Comparison of ENCODE assay signal across 1 cellular context in the genomic region with DNA sequence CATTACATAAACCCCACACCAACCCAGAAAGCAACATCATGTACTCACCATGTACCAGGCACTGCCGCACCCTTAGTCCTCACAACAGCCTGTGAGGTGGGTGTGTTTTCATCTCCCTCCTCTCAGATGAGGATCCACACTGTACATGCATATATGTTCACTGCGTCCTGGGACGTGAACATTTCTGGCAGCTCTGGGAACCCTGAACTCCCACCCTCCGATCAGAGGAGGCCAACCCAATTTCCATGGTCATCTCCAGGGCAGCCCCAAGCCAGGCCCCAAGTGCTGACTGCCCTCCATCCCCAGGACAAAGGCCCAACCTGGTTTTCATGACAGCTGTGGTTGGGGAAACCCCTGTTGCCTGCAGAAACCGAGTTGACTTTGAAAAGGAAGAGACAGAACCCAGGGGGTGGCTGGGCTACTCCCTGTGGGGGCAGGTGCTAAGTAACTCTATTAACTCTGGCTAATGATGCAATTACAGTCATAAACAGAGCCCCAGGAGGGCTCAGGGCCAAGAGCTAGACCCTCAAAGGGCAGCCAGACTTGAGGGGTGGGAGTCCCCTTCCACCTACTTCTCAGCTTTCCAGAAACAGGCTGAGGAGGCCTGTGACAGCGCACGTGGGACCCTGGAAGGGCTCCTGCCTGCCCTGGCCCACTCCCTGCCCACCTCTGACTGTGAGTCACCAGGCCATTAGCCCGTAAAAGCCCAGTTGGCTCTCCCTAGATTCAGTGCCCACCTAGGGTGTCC.
TF ChIP-seq lines count a peak whose summit lies in the region.

No MANE protein-coding gene starts in this region.

TF ChIP-seq in GM12878, 131 proteins besides CTCF, POLR2A, EP300 and RAD21 (continued from another document and continues in another):
- TF ChIP-seq, protein P1, sequence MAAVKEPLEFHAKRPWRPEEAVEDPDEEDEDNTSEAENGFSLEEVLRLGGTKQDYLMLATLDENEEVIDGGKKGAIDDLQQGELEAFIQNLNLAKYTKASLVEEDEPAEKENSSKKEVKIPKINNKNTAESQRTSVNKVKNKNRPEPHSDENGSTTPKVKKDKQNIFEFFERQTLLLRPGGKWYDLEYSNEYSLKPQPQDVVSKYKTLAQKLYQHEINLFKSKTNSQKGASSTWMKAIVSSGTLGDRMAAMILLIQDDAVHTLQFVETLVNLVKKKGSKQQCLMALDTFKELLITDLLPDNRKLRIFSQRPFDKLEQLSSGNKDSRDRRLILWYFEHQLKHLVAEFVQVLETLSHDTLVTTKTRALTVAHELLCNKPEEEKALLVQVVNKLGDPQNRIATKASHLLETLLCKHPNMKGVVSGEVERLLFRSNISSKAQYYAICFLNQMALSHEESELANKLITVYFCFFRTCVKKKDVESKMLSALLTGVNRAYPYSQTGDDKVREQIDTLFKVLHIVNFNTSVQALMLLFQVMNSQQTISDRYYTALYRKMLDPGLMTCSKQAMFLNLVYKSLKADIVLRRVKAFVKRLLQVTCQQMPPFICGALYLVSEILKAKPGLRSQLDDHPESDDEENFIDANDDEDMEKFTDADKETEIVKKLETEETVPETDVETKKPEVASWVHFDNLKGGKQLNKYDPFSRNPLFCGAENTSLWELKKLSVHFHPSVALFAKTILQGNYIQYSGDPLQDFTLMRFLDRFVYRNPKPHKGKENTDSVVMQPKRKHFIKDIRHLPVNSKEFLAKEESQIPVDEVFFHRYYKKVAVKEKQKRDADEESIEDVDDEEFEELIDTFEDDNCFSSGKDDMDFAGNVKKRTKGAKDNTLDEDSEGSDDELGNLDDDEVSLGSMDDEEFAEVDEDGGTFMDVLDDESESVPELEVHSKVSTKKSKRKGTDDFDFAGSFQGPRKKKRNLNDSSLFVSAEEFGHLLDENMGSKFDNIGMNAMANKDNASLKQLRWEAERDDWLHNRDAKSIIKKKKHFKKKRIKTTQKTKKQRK (IDR thresholded peaks at IDR 0.05; ENCODE audit: low read depth, low read length): no peak
- no peak for TF ChIP-seq RUNX3 (IDR thresholded peaks at IDR 0.05; ENCODE audit: low read length)
- TF ChIP-seq, protein P2, sequence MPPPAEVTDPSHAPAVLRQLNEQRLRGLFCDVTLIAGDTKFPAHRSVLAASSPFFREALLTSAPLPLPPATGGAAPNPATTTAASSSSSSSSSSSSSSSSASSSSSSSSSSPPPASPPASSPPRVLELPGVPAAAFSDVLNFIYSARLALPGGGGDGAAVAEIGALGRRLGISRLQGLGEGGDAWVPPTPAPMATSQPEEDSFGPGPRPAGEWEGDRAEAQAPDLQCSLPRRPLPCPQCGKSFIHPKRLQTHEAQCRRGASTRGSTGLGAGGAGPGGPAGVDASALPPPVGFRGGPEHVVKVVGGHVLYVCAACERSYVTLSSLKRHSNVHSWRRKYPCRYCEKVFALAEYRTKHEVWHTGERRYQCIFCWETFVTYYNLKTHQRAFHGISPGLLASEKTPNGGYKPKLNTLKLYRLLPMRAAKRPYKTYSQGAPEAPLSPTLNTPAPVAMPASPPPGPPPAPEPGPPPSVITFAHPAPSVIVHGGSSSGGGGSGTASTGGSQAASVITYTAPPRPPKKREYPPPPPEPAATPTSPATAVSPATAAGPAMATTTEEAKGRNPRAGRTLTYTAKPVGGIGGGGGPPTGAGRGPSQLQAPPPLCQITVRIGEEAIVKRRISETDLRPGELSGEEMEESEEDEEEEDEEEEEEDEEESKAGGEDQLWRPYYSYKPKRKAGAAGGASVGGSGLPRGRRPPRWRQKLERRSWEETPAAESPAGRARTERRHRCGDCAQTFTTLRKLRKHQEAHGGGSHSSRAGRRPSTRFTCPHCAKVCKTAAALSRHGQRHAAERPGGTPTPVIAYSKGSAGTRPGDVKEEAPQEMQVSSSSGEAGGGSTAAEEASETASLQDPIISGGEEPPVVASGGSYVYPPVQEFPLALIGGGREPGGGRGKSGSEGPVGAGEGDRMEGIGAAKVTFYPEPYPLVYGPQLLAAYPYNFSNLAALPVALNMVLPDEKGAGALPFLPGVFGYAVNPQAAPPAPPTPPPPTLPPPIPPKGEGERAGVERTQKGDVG (CRISPR knock-in tag; IDR thresholded peaks at IDR 0.05): no peak
- 0 out of 2 replicates have a peak, but pooled peaks have one; percentile 53 for TF ChIP-seq RCOR1 (conservative IDR thresholded peaks at IDR 0.05; ENCODE audit: low read depth, low read length)
- TF ChIP-seq, protein P3, sequence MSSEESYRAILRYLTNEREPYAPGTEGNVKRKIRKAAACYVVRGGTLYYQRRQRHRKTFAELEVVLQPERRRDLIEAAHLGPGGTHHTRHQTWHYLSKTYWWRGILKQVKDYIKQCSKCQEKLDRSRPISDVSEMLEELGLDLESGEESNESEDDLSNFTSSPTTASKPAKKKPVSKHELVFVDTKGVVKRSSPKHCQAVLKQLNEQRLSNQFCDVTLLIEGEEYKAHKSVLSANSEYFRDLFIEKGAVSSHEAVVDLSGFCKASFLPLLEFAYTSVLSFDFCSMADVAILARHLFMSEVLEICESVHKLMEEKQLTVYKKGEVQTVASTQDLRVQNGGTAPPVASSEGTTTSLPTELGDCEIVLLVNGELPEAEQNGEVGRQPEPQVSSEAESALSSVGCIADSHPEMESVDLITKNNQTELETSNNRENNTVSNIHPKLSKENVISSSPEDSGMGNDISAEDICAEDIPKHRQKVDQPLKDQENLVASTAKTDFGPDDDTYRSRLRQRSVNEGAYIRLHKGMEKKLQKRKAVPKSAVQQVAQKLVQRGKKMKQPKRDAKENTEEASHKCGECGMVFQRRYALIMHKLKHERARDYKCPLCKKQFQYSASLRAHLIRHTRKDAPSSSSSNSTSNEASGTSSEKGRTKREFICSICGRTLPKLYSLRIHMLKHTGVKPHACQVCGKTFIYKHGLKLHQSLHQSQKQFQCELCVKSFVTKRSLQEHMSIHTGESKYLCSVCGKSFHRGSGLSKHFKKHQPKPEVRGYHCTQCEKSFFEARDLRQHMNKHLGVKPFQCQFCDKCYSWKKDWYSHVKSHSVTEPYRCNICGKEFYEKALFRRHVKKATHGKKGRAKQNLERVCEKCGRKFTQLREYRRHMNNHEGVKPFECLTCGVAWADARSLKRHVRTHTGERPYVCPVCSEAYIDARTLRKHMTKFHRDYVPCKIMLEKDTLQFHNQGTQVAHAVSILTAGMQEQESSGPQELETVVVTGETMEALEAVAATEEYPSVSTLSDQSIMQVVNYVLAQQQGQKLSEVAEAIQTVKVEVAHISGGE (CRISPR knock-in tag; IDR thresholded peaks at IDR 0.05): peak; percentile 26; the same call in 1 of the 2 replicates
- TF ChIP-seq STAT3 (IDR thresholded peaks at IDR 0.05; ENCODE audit: low read depth, low read length): no peak
- TF ChIP-seq ZNF622 (IDR thresholded peaks at IDR 0.05): no peak
- TF ChIP-seq KLF5 (IDR thresholded peaks at IDR 0.05; ENCODE audit: partially characterized antibody): peak; percentile 22
- TF ChIP-seq, protein P4, sequence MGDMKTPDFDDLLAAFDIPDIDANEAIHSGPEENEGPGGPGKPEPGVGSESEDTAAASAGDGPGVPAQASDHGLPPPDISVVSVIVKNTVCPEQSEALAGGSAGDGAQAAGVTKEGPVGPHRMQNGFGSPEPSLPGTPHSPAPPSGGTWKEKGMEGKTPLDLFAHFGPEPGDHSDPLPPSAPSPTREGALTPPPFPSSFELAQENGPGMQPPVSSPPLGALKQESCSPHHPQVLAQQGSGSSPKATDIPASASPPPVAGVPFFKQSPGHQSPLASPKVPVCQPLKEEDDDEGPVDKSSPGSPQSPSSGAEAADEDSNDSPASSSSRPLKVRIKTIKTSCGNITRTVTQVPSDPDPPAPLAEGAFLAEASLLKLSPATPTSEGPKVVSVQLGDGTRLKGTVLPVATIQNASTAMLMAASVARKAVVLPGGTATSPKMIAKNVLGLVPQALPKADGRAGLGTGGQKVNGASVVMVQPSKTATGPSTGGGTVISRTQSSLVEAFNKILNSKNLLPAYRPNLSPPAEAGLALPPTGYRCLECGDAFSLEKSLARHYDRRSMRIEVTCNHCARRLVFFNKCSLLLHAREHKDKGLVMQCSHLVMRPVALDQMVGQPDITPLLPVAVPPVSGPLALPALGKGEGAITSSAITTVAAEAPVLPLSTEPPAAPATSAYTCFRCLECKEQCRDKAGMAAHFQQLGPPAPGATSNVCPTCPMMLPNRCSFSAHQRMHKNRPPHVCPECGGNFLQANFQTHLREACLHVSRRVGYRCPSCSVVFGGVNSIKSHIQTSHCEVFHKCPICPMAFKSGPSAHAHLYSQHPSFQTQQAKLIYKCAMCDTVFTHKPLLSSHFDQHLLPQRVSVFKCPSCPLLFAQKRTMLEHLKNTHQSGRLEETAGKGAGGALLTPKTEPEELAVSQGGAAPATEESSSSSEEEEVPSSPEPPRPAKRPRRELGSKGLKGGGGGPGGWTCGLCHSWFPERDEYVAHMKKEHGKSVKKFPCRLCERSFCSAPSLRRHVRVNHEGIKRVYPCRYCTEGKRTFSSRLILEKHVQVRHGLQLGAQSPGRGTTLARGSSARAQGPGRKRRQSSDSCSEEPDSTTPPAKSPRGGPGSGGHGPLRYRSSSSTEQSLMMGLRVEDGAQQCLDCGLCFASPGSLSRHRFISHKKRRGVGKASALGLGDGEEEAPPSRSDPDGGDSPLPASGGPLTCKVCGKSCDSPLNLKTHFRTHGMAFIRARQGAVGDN (IDR thresholded peaks at IDR 0.05): peak; percentile 87
- TF ChIP-seq, protein P5, sequence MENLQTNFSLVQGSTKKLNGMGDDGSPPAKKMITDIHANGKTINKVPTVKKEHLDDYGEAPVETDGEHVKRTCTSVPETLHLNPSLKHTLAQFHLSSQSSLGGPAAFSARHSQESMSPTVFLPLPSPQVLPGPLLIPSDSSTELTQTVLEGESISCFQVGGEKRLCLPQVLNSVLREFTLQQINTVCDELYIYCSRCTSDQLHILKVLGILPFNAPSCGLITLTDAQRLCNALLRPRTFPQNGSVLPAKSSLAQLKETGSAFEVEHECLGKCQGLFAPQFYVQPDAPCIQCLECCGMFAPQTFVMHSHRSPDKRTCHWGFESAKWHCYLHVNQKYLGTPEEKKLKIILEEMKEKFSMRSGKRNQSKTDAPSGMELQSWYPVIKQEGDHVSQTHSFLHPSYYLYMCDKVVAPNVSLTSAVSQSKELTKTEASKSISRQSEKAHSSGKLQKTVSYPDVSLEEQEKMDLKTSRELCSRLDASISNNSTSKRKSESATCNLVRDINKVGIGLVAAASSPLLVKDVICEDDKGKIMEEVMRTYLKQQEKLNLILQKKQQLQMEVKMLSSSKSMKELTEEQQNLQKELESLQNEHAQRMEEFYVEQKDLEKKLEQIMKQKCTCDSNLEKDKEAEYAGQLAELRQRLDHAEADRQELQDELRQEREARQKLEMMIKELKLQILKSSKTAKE (IDR thresholded peaks at IDR 0.05; ENCODE audit: low read depth, poor library complexity, severe bottlenecking): peak; percentile 85
- no peak for TF ChIP-seq ZNF384 (IDR thresholded peaks at IDR 0.05; ENCODE audit: borderline replicate concordance, low read depth, low read length)
- TF ChIP-seq ZBED1 (IDR thresholded peaks at IDR 0.05; ENCODE audit: borderline replicate concordance): peak; percentile 68; the same call in 1 of the 2 replicates
- TF ChIP-seq RB1 (IDR thresholded peaks at IDR 0.05; ENCODE audit: borderline replicate concordance): no peak; the same call in 1 of the 2 replicates
- no peak for TF ChIP-seq YY1 (IDR thresholded peaks at IDR 0.05; ENCODE audit: low read depth, low read length)
- TF ChIP-seq, protein P6, sequence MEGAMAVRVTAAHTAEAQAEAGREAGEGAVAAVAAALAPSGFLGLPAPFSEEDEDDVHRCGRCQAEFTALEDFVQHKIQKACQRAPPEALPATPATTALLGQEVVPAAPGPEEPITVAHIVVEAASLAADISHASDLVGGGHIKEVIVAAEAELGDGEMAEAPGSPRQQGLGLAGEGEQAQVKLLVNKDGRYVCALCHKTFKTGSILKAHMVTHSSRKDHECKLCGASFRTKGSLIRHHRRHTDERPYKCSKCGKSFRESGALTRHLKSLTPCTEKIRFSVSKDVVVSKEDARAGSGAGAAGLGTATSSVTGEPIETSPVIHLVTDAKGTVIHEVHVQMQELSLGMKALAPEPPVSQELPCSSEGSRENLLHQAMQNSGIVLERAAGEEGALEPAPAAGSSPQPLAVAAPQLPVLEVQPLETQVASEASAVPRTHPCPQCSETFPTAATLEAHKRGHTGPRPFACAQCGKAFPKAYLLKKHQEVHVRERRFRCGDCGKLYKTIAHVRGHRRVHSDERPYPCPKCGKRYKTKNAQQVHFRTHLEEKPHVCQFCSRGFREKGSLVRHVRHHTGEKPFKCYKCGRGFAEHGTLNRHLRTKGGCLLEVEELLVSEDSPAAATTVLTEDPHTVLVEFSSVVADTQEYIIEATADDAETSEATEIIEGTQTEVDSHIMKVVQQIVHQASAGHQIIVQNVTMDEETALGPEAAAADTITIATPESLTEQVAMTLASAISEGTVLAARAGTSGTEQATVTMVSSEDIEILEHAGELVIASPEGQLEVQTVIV (IDR thresholded peaks at IDR 0.05; ENCODE audit: borderline replicate concordance, partially characterized antibody): no peak
- peak in 1 of 2 experiments; percentile 68; a peak in 1 of 3 replicates for TF ChIP-seq EGR1 (IDR thresholded peaks at IDR 0.05; ENCODE audit: borderline replicate concordance in 1 of 2, low read depth in 2 of 2, low read length in 2 of 2)
- TF ChIP-seq SMAD5 (IDR thresholded peaks at IDR 0.05; ENCODE audit: low read depth): no peak
- peak; percentile 89 for TF ChIP-seq MXI1 (IDR thresholded peaks at IDR 0.05; ENCODE audit: low read depth, low read length)
- TF ChIP-seq, protein P7, sequence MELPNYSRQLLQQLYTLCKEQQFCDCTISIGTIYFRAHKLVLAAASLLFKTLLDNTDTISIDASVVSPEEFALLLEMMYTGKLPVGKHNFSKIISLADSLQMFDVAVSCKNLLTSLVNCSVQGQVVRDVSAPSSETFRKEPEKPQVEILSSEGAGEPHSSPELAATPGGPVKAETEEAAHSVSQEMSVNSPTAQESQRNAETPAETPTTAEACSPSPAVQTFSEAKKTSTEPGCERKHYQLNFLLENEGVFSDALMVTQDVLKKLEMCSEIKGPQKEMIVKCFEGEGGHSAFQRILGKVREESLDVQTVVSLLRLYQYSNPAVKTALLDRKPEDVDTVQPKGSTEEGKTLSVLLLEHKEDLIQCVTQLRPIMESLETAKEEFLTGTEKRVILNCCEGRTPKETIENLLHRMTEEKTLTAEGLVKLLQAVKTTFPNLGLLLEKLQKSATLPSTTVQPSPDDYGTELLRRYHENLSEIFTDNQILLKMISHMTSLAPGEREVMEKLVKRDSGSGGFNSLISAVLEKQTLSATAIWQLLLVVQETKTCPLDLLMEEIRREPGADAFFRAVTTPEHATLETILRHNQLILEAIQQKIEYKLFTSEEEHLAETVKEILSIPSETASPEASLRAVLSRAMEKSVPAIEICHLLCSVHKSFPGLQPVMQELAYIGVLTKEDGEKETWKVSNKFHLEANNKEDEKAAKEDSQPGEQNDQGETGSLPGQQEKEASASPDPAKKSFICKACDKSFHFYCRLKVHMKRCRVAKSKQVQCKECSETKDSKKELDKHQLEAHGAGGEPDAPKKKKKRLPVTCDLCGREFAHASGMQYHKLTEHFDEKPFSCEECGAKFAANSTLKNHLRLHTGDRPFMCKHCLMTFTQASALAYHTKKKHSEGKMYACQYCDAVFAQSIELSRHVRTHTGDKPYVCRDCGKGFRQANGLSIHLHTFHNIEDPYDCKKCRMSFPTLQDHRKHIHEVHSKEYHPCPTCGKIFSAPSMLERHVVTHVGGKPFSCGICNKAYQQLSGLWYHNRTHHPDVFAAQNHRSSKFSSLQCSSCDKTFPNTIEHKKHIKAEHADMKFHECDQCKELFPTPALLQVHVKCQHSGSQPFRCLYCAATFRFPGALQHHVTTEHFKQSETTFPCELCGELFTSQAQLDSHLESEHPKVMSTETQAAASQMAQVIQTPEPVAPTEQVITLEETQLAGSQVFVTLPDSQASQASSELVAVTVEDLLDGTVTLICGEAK (IDR thresholded peaks at IDR 0.05; ENCODE audit: borderline replicate concordance): peak; percentile 14; the same call in 1 of the 2 replicates
- TF ChIP-seq TBL1XR1 (IDR thresholded peaks at IDR 0.05; ENCODE audit: low read depth, low read length): 0 out of 2 replicates have a peak, but pooled peaks have one; percentile 66
- 0 out of 2 replicates have a peak, but pooled peaks have one; percentile 67 for TF ChIP-seq ESRRA (IDR thresholded peaks at IDR 0.05; ENCODE audit: low read length)
- TF ChIP-seq NR2C2 (IDR thresholded peaks at IDR 0.05; ENCODE audit: borderline replicate concordance, control insufficient read depth, insufficient read length, low read depth): no peak
- no peak for TF ChIP-seq CHD4 (IDR thresholded peaks at IDR 0.05)
- TF ChIP-seq SPI1 (IDR thresholded peaks at IDR 0.05; ENCODE audit: borderline replicate concordance, insufficient read depth, low read depth, low read length): no peak
